In the genomic region with DNA sequence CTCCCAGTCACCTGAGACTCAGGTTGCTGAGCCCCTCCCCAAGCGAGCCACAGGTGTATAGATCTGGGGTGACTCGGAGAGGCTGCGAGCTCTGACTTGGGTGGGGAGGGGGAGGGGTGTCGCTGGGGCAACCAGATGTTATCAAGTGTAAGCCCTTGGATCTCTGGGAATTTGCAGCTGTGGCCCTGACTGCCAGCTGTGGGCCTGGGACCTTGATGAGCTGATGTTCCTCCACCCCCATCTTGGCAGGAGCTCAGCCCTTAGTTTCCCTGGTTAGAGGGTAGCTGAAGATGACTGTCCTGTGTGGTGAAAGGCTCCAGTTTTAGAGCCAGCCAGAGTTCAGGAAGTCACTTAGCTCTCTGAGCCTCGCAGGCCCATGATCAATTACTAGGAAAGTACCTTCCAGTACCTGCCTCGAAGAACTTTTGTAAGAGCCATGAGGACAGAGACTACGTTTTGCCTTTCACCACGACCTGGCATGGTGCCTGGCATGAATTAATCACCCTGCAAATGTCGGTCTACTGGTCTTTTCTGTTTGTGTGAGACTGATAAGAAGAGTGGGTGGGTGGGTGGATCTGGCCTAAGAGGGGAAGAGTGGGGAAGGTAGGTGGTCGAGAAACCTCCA, we compare ENCODE assay signal across 8 cellular contexts. TPM values are rescaled to one million over a fixed set of nuclear protein-coding genes. Genes with fewer than 3 reads are reported as not detected.
DNase-seq lines count a peak whose midpoint lies in the region; ATAC-seq, FAIRE-seq and TF ChIP-seq lines count a peak whose summit lies in the region.

No MANE protein-coding gene starts in this region.

- FAIRE-seq in frontal cortex (lab: Jason Lieb, UNC), result no peak

- H3K4me1 ChIP-seq in foreskin keratinocyte, result peaks cover 34% of the 10 kb centered on the region

- H3K9me3 ChIP-seq in T-helper 17 cell (ENCODE audit: control insufficient read depth, low read length, poor library complexity, severe bottlenecking), result no peaks in the 10 kb centered on the region

- DNase-seq in activated CD4-positive, alpha-beta T cell treated with anti-CD3 and anti-CD28 coated beads, Interleukin-2, amount 50 U/mL, for 4 hours, result peak; percentile 39 to 42
- DNase-seq in activated CD4-positive, alpha-beta T cell treated with anti-CD3 and anti-CD28 coated beads, Interleukin-2, amount 10 ng/mL, durations not matched to agents 24 days and 14 days, result no peak
- DNase-seq in T-helper 17 cell (no peak), foreskin keratinocyte (peak; percentile 89 to 95), frontal cortex (ENCODE audit: low spot score in 2 of 2) (no peak), GM19240 (ENCODE audit: insufficient read length, low spot score) (no peak), T-helper 9 cell (no peak)
- peak; percentile 24 to 30 for DNase-seq in stimulated activated CD8-positive, alpha-beta memory T cell treated with anti-CD3 and anti-CD28 coated beads, Interleukin-15, amount 100 ng/mL, for 48 hours (ENCODE audit: low read depth in 2 of 2)

- no peaks in the 10 kb centered on the region for H3K36me3 Mint-ChIP-seq in activated CD4-positive, alpha-beta T cell treated with anti-CD3 and anti-CD28 coated beads, Interleukin-2, amount 10 ng/mL, durations not matched to agents 24 days and 14 days (ENCODE audit: low read depth)
- H3K36me3 Mint-ChIP-seq in T-helper 17 cell (ENCODE audit: low read depth), result peaks cover 2% of the 10 kb centered on the region

- H3K4me1 Mint-ChIP-seq in activated CD4-positive, alpha-beta T cell treated with anti-CD3 and anti-CD28 coated beads, Interleukin-2, amount 10 ng/mL, durations not matched to agents 24 days and 14 days, result peaks cover 13% of the 10 kb centered on the region
- peaks cover 10% of the 10 kb centered on the region for H3K4me1 Mint-ChIP-seq in T-helper 17 cell

- peak overlapping the region; percentile 80 for H3K27ac ChIP-seq in foreskin keratinocyte

- H3K27ac Mint-ChIP-seq in activated CD4-positive, alpha-beta T cell treated with anti-CD3 and anti-CD28 coated beads, Interleukin-2, amount 10 ng/mL, durations not matched to agents 24 days and 14 days, result no peak overlapping the region
- peak overlapping the region; percentile 56 for H3K27ac Mint-ChIP-seq in T-helper 17 cell

- H3K4me3 Mint-ChIP-seq in activated CD4-positive, alpha-beta T cell treated with anti-CD3 and anti-CD28 coated beads, Interleukin-2, amount 10 ng/mL, durations not matched to agents 24 days and 14 days, result no peak overlapping the region
- H3K4me3 Mint-ChIP-seq in T-helper 17 cell, result no peak overlapping the region

- intact Hi-C loops in activated CD4-positive, alpha-beta T cell treated with anti-CD3 and anti-CD28 coated beads, Interleukin-2, amount 10 ng/mL, durations not matched to agents 24 days and 14 days (cut with micrococcal nuclease), result no loop called here

- H3K27me3 Mint-ChIP-seq in activated CD4-positive, alpha-beta T cell treated with anti-CD3 and anti-CD28 coated beads, Interleukin-2, amount 10 ng/mL, durations not matched to agents 24 days and 14 days, result peaks cover 5% of the 10 kb centered on the region
- no peaks in the 10 kb centered on the region for H3K27me3 Mint-ChIP-seq in T-helper 17 cell

- no peaks in the 10 kb centered on the region for H3K9me3 Mint-ChIP-seq in activated CD4-positive, alpha-beta T cell treated with anti-CD3 and anti-CD28 coated beads, Interleukin-2, amount 10 ng/mL, durations not matched to agents 24 days and 14 days

- H3K27me3 ChIP-seq in foreskin keratinocyte, result no peaks in the 10 kb centered on the region

- TF ChIP-seq CTCF in foreskin keratinocyte (conservative IDR thresholded peaks at IDR 0.05), result no peak

- no peak for ATAC-seq in T-helper 17 cell
- peak; percentile 64 for ATAC-seq in foreskin keratinocyte

RNA-seq across cellular contexts. Expression of gene YARS1, which starts 55.8 kb away (rescaled TPM):
- 206 and 214 TPM in 2 replicates for total RNA-seq in activated CD4-positive, alpha-beta T cell treated with anti-CD3 and anti-CD28 coated beads, Interleukin-2, amount 10 ng/mL, durations not matched to agents 24 days and 14 days
- total RNA-seq in T-helper 17 cell (10 to 100 TPM; 70.9 to 88.1 TPM), foreskin keratinocyte (119 and 130 TPM in 2 replicates), frontal cortex (42.4 TPM)
- polyA plus RNA-seq in foreskin keratinocyte, result 95.9 and 107 TPM in 2 replicates

RNA-seq across cellular contexts. Expression of gene S100PBP, which starts 56.1 kb away (rescaled TPM):
- total RNA-seq in activated CD4-positive, alpha-beta T cell treated with anti-CD3 and anti-CD28 coated beads, Interleukin-2, amount 10 ng/mL, durations not matched to agents 24 days and 14 days, result 43.8 and 46.9 TPM in 2 replicates
- total RNA-seq in T-helper 17 cell (10 to 100 TPM; 32.5 to 35.5 TPM), foreskin keratinocyte (27.6 and 28.6 TPM in 2 replicates), frontal cortex (42.4 TPM)
- 8.1 and 12.4 TPM in 2 replicates for polyA plus RNA-seq in foreskin keratinocyte

RNA-seq across cellular contexts. Expression of gene SYNC, which starts 58.8 kb away (rescaled TPM):
- total RNA-seq in activated CD4-positive, alpha-beta T cell treated with anti-CD3 and anti-CD28 coated beads, Interleukin-2, amount 10 ng/mL, durations not matched to agents 24 days and 14 days, result not detected in 2 replicates
- total RNA-seq in T-helper 17 cell (not detected), foreskin keratinocyte (4.5 and 6.6 TPM in 2 replicates), frontal cortex (3.7 TPM)
- 1.6 and 2.2 TPM in 2 replicates for polyA plus RNA-seq in foreskin keratinocyte

Comparison
In these comparisons a context has a peak if more than half of its experiments do, and no peak if none do; other contexts are left out.
1. DNase-seq: peak in activated CD4-positive, alpha-beta T cell treated with anti-CD3 and anti-CD28 coated beads, Interleukin-2, amount 50 U/mL, for 4 hours (2 of 2), foreskin keratinocyte (2 of 2) and stimulated activated CD8-positive, alpha-beta memory T cell treated with anti-CD3 and anti-CD28 coated beads, Interleukin-15, amount 100 ng/mL, for 48 hours (2 of 2); none in activated CD4-positive, alpha-beta T cell treated with anti-CD3 and anti-CD28 coated beads, Interleukin-2, amount 10 ng/mL, durations not matched to agents 24 days and 14 days (single experiment), T-helper 17 cell (0 of 3), frontal cortex (0 of 2), GM19240 (single experiment) and T-helper 9 cell (single experiment).